ENCODE assay signal across 14 cellular contexts in genomic region chr1:206000641-206001339, GRCh38. TPM values are rescaled to one million over a fixed set of nuclear protein-coding genes. Genes with fewer than 3 reads are reported as not detected.
DNase-seq lines count a peak whose midpoint lies in the region; ATAC-seq and TF ChIP-seq lines count a peak whose summit lies in the region.
"Had no signal": no experiment of that assay in that cellular context is flagged by ENCODE, and none has a peak within 500 bp of the region (broad histone marks: within the 10 kb centered on the region; RNA-seq: fewer than 3 reads in every experiment).

No MANE protein-coding gene starts in this region.

- no peaks in the 10 kb centered on the region for H3K9me2 ChIP-seq in SK-N-SH

- no peak overlapping the region for H2AFZ ChIP-seq in SK-N-SH (ENCODE audit: low read depth)

- H3K27ac ChIP-seq in SK-N-SH (ENCODE audit: low read depth in 2 of 2, low read length in 1 of 2) (peak overlapping the region in 1 of 2 experiments; percentile 57; a peak in 2 of 4 replicates), RWPE2 (ENCODE audit: poor library complexity, severe bottlenecking) (peak overlapping the region; percentile 91), esophagus squamous epithelium (peak overlapping the region; percentile 77 to 95 (median 82))
- H3K27ac ChIP-seq: 22Rv1 had no signal

- ATAC-seq in SK-N-SH treated with all-trans-retinoic acid at 6 μM for 48 hours (no peak), RWPE2 (ENCODE audit: low read depth) (no peak), GM18858 (IDR thresholded peaks at IDR 0.05; ENCODE audit: unreplicated experiment) (no peak), GM18511 (IDR thresholded peaks at IDR 0.05; ENCODE audit: unreplicated experiment) (no peak)
- ATAC-seq: T-helper 17 cell had no signal

- DNase-seq in SK-N-SH (no peak), RWPE2 (ENCODE audit: low spot score) (no peak), esophagus squamous epithelium (lab: John Stamatoyannopoulos, UW) (no peak), mucosa of gallbladder (ENCODE audit: low spot score) (no peak)
- DNase-seq in stimulated activated CD4-positive, alpha-beta T cell treated with anti-CD3 and anti-CD28 coated beads, Interleukin-4, amount 100 ng/mL, for 4 hours: peak; percentile 10 to 30
- DNase-seq: NCI-H69, T-helper 17 cell had no signal

- H3K79me2 ChIP-seq in SK-N-SH (ENCODE audit: insufficient read depth): no peaks in the 10 kb centered on the region

- WGBS in SK-N-SH (ENCODE audit: low lambda C conversion rate): 69% methylated on average over 6 of the region's 8 CpGs
- WGBS in esophagus squamous epithelium, 2 donors: 46 to 48% methylated on average over 7 to 8 of the region's 8 CpGs

- no peak for TF ChIP-seq POLR2A in esophagus squamous epithelium (IDR thresholded peaks at IDR 0.05)

- H3K4me1 ChIP-seq in SK-N-SH (ENCODE audit: control insufficient read depth in 1 of 2, insufficient read depth in 2 of 2, low read depth in 1 of 2, low read length in 1 of 2) (peaks cover 0 to 17% of the 10 kb centered on the region in 2 experiments; a peak in 2 of 4 replicates), RWPE2 (ENCODE audit: insufficient read depth, poor library complexity, severe bottlenecking) (peaks cover 45% of the 10 kb centered on the region), esophagus squamous epithelium (peaks cover 31 to 85% (median 53%) of the 10 kb centered on the region in 3 donors)

- TF ChIP-seq CTCF in SK-N-SH (IDR thresholded peaks at IDR 0.05) (no peak), RWPE2 (IDR thresholded peaks at IDR 0.05; ENCODE audit: poor library complexity, severe bottlenecking) (no peak), esophagus squamous epithelium (IDR thresholded peaks at IDR 0.05) (no peak)

- 0 out of 2 replicates have a peak overlapping the region, but pooled peaks have one; percentile 12 for H3K4me2 ChIP-seq in SK-N-SH

- H3K36me3 ChIP-seq in SK-N-SH (replicated peaks in 1 of 2; ENCODE audit: control insufficient read depth in 1 of 2, insufficient read depth in 2 of 2, low read length in 1 of 2) (no peaks in the 10 kb centered on the region), RWPE2 (ENCODE audit: low read depth) (peaks cover 5% of the 10 kb centered on the region), esophagus squamous epithelium (no peaks in the 10 kb centered on the region)
- H3K36me3 ChIP-seq: tibial artery had no signal

- no peak for TF ChIP-seq EP300 in SK-N-SH (IDR thresholded peaks at IDR 0.05; ENCODE audit: borderline replicate concordance in 1 of 2, low read depth in 1 of 2, low read length in 1 of 2)

- intact Hi-C loops in esophagus squamous epithelium (cut with DNase I): no loop called here

- H3K9me3 ChIP-seq in SK-N-SH: no peaks in the 10 kb centered on the region
- no peaks in the 10 kb centered on the region for H3K9me3 ChIP-seq in RWPE2 (ENCODE audit: severe bottlenecking)
- H3K9me3 ChIP-seq in esophagus squamous epithelium: no peaks in the 10 kb centered on the region
- H3K9me3 ChIP-seq: tibial artery had no signal

- no peaks in the 10 kb centered on the region; the same call in 1 of the 2 replicates for H3K27me3 ChIP-seq in SK-N-SH (ENCODE audit: insufficient read depth)
- no peaks in the 10 kb centered on the region for H3K27me3 ChIP-seq in RWPE2 (ENCODE audit: insufficient read depth, poor library complexity, severe bottlenecking)
- no peaks in the 10 kb centered on the region for H3K27me3 ChIP-seq in esophagus squamous epithelium
- H3K27me3 ChIP-seq: tibial artery had no signal

- H3K4me3 ChIP-seq in SK-N-SH (ENCODE audit: low read depth in 2 of 2, low read length in 1 of 2) (no peak overlapping the region), RWPE2 (ENCODE audit: severe bottlenecking) (no peak overlapping the region), esophagus squamous epithelium (peak overlapping the region in 3 of 4 donors; percentile 10 to 50 (median 34))

- no peak for TF ChIP-seq RAD21 in SK-N-SH (IDR thresholded peaks at IDR 0.05; ENCODE audit: low read length)

- CTCF ChIA-PET in SK-N-SH (lab: Yijun Ruan, JAX): interaction anchor here (1.1 to 3.9 kb wide), 5 partner anchors 17 to 342 kb away, joined by 3 to 20 read pairs (median 4); no protein-coding TSS in a partner anchor

- H3K9ac ChIP-seq in SK-N-SH: no peak overlapping the region

- POLR2A ChIA-PET in SK-N-SH (lab: Yijun Ruan, JAX): no interaction called here

- H3F3A ChIP-seq in SK-N-SH (replicated peaks; ENCODE audit: insufficient read depth): peaks cover 10% of the 10 kb centered on the region

- H4K20me1 ChIP-seq in SK-N-SH (ENCODE audit: insufficient read depth): no peaks in the 10 kb centered on the region

TF ChIP-seq in SK-N-SH, 30 proteins besides CTCF, POLR2A, EP300 and RAD21 (continues in another document):
- TF ChIP-seq NFIC (IDR thresholded peaks at IDR 0.05; ENCODE audit: borderline replicate concordance): no peak
- TF ChIP-seq RFX5 (IDR thresholded peaks at IDR 0.05; ENCODE audit: low read length): no peak
- no peak for TF ChIP-seq FOXM1 (IDR thresholded peaks at IDR 0.05; ENCODE audit: low read depth)
- no peak for TF ChIP-seq SIN3A (IDR thresholded peaks at IDR 0.05; ENCODE audit: borderline replicate concordance, low read depth, low read length)
- no peak for TF ChIP-seq EZH2phosphoT487 (IDR thresholded peaks at IDR 0.05; ENCODE audit: borderline replicate concordance, low read depth)
- TF ChIP-seq MAX (IDR thresholded peaks at IDR 0.05; ENCODE audit: low read depth): no peak
- no peak for TF ChIP-seq POLR2AphosphoS5 (IDR thresholded peaks at IDR 0.05; ENCODE audit: low read depth, low read length)
- no peak for TF ChIP-seq FOXJ3 (CRISPR knock-in tag; IDR thresholded peaks at IDR 0.05)
- no peak for TF ChIP-seq TEAD4 (IDR thresholded peaks at IDR 0.05; ENCODE audit: borderline replicate concordance, insufficient read depth)
- TF ChIP-seq RCOR1 (IDR thresholded peaks at IDR 0.05; ENCODE audit: low read length): no peak

TF ChIP-seq in SK-N-SH treated with all-trans-retinoic acid at 6 μM for 48 hours, 23 proteins besides CTCF, POLR2A, EP300 and RAD21:
- no peak for TF ChIP-seq CREB5 (CRISPR knock-in tag; IDR thresholded peaks at IDR 0.05; ENCODE audit: low read depth)

RNA-seq across cellular contexts. Expression of gene RAB7B, which starts 2.4 kb away (rescaled TPM):
- polyA plus RNA-seq in SK-N-SH (2012; rRNA removed): 0.15 and 0.24 TPM in 2 replicates
- 0.14 and 0.19 TPM in 2 replicates for polyA plus RNA-seq in SK-N-SH (2012; cell fraction: cytosol; rRNA removed)
- 0.24 and 0.29 TPM in 2 replicates for polyA plus RNA-seq in SK-N-SH (2012; cell fraction: nucleus; rRNA removed)
- total RNA-seq in esophagus squamous epithelium (10 to 100 TPM; 15.8 to 24.2 (median 21.4) TPM), mucosa of gallbladder (18.7 TPM)

RNA-seq across cellular contexts. Expression of gene CTSE, which starts 22.9 kb away (rescaled TPM):
- polyA plus RNA-seq in SK-N-SH (2012; rRNA removed): not detected in 2 replicates
- polyA plus RNA-seq in SK-N-SH (2012; cell fraction: cytosol; rRNA removed): 0.01 TPM in 1 of 2 replicates, not detected in the other
- not detected in 2 replicates for polyA plus RNA-seq in SK-N-SH (2012; cell fraction: nucleus; rRNA removed)
- total RNA-seq in esophagus squamous epithelium (under 1 TPM in 3 of 4 donors, not detected in 1; 0.32 to 0.48 (median 0.38) TPM), mucosa of gallbladder (105 TPM)
- total RNA-seq: lower leg skin, T-helper 17 cell had no signal

RNA-seq across cellular contexts. Expression of gene RHEX, which starts 52.2 kb away (rescaled TPM):
- polyA plus RNA-seq in SK-N-SH (2012; rRNA removed): not detected in 2 replicates
- not detected in 2 replicates for polyA plus RNA-seq in SK-N-SH (2012; cell fraction: cytosol; rRNA removed)
- not detected in 2 replicates for polyA plus RNA-seq in SK-N-SH (2012; cell fraction: nucleus; rRNA removed)
- total RNA-seq in esophagus squamous epithelium (10 to 100 TPM in 1 of 4 donors, 1 to 10 TPM in 1, under 1 TPM in 1, not detected in 1; 0.72 to 21.9 (median 4.5) TPM), mucosa of gallbladder (11.3 TPM)
- total RNA-seq: pulmonary artery endothelial cell had no signal

RNA-seq across cellular contexts. Expression of gene SLC26A9, which starts 57.5 kb away (rescaled TPM):
- polyA plus RNA-seq in SK-N-SH (2012; rRNA removed): not detected in 2 replicates
- polyA plus RNA-seq in SK-N-SH (2012; cell fraction: cytosol; rRNA removed): not detected in 2 replicates
- 0.02 TPM in 1 of 2 replicates, not detected in the other for polyA plus RNA-seq in SK-N-SH (2012; cell fraction: nucleus; rRNA removed)
- total RNA-seq in esophagus squamous epithelium: 10 to 100 TPM in 1 of 4 donors, under 1 TPM in 3; 0.19 to 22.8 (median 0.38) TPM
- 1.3 TPM for total RNA-seq in mucosa of gallbladder
- total RNA-seq: pulmonary artery endothelial cell, T-helper 17 cell had no signal

Comparison
In these comparisons a context has a peak if more than half of its experiments do, and no peak if none do; other contexts are left out.
1. DNase-seq: peak in stimulated activated CD4-positive, alpha-beta T cell treated with anti-CD3 and anti-CD28 coated beads, Interleukin-4, amount 100 ng/mL, for 4 hours (2 of 2); none in SK-N-SH (single experiment), RWPE2 (single experiment), esophagus squamous epithelium (single experiment) and mucosa of gallbladder (single experiment).
2. H3K4me3 ChIP-seq: peak in esophagus squamous epithelium (3 of 4); none in SK-N-SH (0 of 2) and RWPE2 (single experiment).
3. RNA of gene CTSE, which starts 22.9 kb away (total RNA-seq): 105 TPM in mucosa of gallbladder (single experiment); 0.32 to 0.48 TPM in esophagus squamous epithelium; every median in the first group is over 10 times any median in the second.